Comparison of ENCODE assay signal across 1 cellular context in genomic region chr7:21371371-21371770, GRCh38.
TF ChIP-seq lines count a peak whose summit lies in the region.

No MANE protein-coding gene starts in this region.

TF ChIP-seq in GM23338, 12 proteins besides CTCF, POLR2A, EP300 and RAD21:
- TF ChIP-seq REST (IDR thresholded peaks at IDR 0.05; ENCODE audit: unreplicated experiment) (no peak), ETS1 (IDR thresholded peaks at IDR 0.05) (no peak), EZH2 (IDR thresholded peaks at IDR 0.05; ENCODE audit: low read depth, unreplicated experiment) (no peak)
